26 cellular contexts compared by ENCODE assay signal in the genomic region with DNA sequence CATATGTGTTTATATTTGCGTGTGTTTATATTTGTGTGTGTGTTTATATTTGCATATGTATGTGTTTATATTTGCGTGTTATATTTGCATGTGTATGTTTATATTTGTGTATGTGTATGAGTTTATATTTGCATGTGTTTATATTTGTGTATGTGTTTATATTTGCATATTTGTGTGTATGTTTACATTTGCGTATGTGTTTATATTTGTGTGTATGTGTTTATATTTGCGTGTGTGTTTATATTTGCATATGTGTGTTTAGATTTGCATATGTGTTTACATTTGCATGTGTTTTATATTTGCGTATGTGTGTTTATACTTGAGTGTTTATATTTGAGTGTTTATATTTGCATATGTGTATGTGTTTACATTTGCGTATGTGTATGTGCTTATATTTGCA.
"Had no signal": no experiment of that assay in that cellular context is flagged by ENCODE, and none has a peak within 500 bp of the region (broad histone marks: within the 10 kb centered on the region; RNA-seq: fewer than 3 reads in every experiment).

No MANE protein-coding gene starts in this region.

- H3K4me3 ChIP-seq: colonic mucosa, gastrocnemius medialis, heart left ventricle had no signal

- H3K9me3 ChIP-seq: colonic mucosa, gastrocnemius medialis, heart left ventricle had no signal

- FAIRE-seq: bronchial epithelial cell had no signal

- DNase-seq: activated CD4-positive, alpha-beta memory T cell treated with anti-CD3 and anti-CD28 coated beads for 36 hours; activated CD4-positive, alpha-beta T cell treated with anti-CD3 and anti-CD28 coated beads for 36 hours; activated CD4-positive, alpha-beta T cell treated with anti-CD3 and anti-CD28 coated beads, Interleukin-2, amount 10 ng/mL, durations not matched to agents 24 days and 14 days; activated CD4-positive, CD25-positive, alpha-beta regulatory T cell; activated CD4-positive, CD25-positive, alpha-beta regulatory T cell treated with anti-CD3 and anti-CD28 coated beads, Interleukin-2, amount 50 U/mL, for 72 hours; activated CD8-positive, alpha-beta memory T cell treated with anti-CD3 and anti-CD28 coated beads, Interleukin-2, amount 10 ng/mL, durations not matched to agents 7 days and 5 days; activated CD8-positive, alpha-beta memory T cell treated with anti-CD3 and anti-CD28 coated beads, Interleukin-2, amount 50 U/mL, for 4 hours; activated CD8-positive, alpha-beta T cell treated with anti-CD3 and anti-CD28 coated beads, Interleukin-2, amount 10 ng/mL, durations not matched to agents 7 days and 5 days; activated gamma-delta T cell; activated naive CD4-positive, alpha-beta T cell; activated naive CD4-positive, alpha-beta T cell treated with anti-CD3 and anti-CD28 coated beads, Interleukin-2, amount 10 ng/mL, durations not matched to agents 7 days and 5 days; activated T-cell treated with anti-CD3 and anti-CD28 coated beads, Interleukin-2, amount 50 U/mL, for 1 hour; activated T-cell treated with anti-CD3 and anti-CD28 coated beads, Interleukin-2, amount 50 U/mL, for 72 hours; amniotic stem cell; anterior cingulate cortex; brain microvascular endothelial cell; caudate nucleus; colonic mucosa; effector CD8-positive, alpha-beta T cell; foreskin fibroblast; gastrocnemius medialis; glutamatergic neuron; heart left ventricle; T-helper 2 cell had no signal

- H3K27ac ChIP-seq: brain microvascular endothelial cell, colonic mucosa, gastrocnemius medialis, heart left ventricle had no signal

- H3K27me3 ChIP-seq: brain microvascular endothelial cell, colonic mucosa, gastrocnemius medialis, heart left ventricle had no signal

- H3K36me3 ChIP-seq: brain microvascular endothelial cell, colonic mucosa, gastrocnemius medialis, heart left ventricle had no signal

- ATAC-seq: activated CD4-positive, alpha-beta T cell treated with anti-CD3 and anti-CD28 coated beads for 36 hours; activated CD8-positive, alpha-beta memory T cell treated with anti-CD3 and anti-CD28 coated beads, Interleukin-2, amount 10 ng/mL, durations not matched to agents 7 days and 5 days; activated CD8-positive, alpha-beta T cell treated with anti-CD3 and anti-CD28 coated beads, Interleukin-2, amount 10 ng/mL, durations not matched to agents 7 days and 5 days; activated T-cell treated with anti-CD3 and anti-CD28 coated beads, Interleukin-2, amount 50 U/mL, for 72 hours; esophagus mucosa; gastrocnemius medialis; heart left ventricle had no signal

- H3K4me1 ChIP-seq: colonic mucosa had no signal
